In the genomic region with DNA sequence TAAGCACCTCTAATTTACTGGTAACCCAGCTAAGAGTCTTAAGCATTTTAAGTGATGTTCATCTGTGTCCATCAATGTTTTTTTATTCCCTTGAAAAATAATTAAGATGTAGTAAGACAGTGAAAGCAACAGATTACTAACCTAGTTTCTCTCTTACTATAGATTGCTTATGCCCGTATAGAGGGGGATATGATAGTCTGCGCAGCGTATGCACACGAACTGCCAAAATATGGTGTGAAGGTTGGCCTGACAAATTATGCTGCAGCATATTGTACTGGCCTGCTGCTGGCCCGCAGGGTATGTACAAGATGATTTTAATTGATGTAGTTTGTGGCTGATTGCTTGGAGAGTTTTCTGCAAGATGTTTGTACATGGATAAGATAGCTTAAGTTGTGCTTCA, we compare ENCODE assay signal across 10 cellular contexts. TPM values are rescaled to one million over a fixed set of nuclear protein-coding genes. Genes with fewer than 3 reads are reported as not detected.
DNase-seq lines count a peak whose midpoint lies in the region; ATAC-seq lines count a peak whose summit lies in the region.
"Had no signal": no experiment of that assay in that cellular context is flagged by ENCODE, and none has a peak within 500 bp of the region (broad histone marks: within the 10 kb centered on the region; RNA-seq: fewer than 3 reads in every experiment).

No MANE protein-coding gene starts in this region.

- peak overlapping the region in 9 of 10 experiments; percentile 87 to 99 (median 97); a peak in 15 of 20 replicates for H3K4me3 ChIP-seq in BLaER1 treated with 17β-estradiol and CSF1 and Interleukin-3, amounts not matched to agents 10 nM and 100 nM
- H3K4me3 ChIP-seq in HUES48 (ENCODE audit: low read depth, low read length) = peak overlapping the region; percentile 93; the same call in 1 of the 2 replicates
- H3K4me3 ChIP-seq in adipocyte (ENCODE audit: low read length) = peak overlapping the region; percentile 94
- H3K4me3 ChIP-seq in mucosa of stomach (ENCODE audit: low read length) = no peak overlapping the region

- no peaks in the 10 kb centered on the region for H3K9me3 ChIP-seq in BLaER1 treated with 17β-estradiol and CSF1 and Interleukin-3, amounts not matched to agents 10 nM and 100 nM (replicated peaks in 1 of 11)
- H3K9me3 ChIP-seq in HUES48 (ENCODE audit: control insufficient read depth, insufficient read depth, low read length) = no peaks in the 10 kb centered on the region
- no peaks in the 10 kb centered on the region for H3K9me3 ChIP-seq in adipocyte (ENCODE audit: control insufficient read depth, low read length)
- no peaks in the 10 kb centered on the region for H3K9me3 ChIP-seq in mucosa of stomach (ENCODE audit: control insufficient read depth, low read length)
- H3K9me3 ChIP-seq: prostate gland had no signal

- ATAC-seq in Right ventricle myocardium inferior = no peak

- peak overlapping the region; percentile 91 to 100 (median 99); a peak in 17 of 22 replicates for H3K9ac ChIP-seq in BLaER1 treated with 17β-estradiol and CSF1 and Interleukin-3, amounts not matched to agents 10 nM and 100 nM
- H3K9ac ChIP-seq in HUES48 (ENCODE audit: low read depth, low read length) (peak overlapping the region; percentile 1; the same call in 1 of the 2 replicates), adipocyte (ENCODE audit: low read length) (peak overlapping the region; percentile 99), mucosa of stomach (ENCODE audit: low read length) (peak overlapping the region; percentile 99)

- peaks cover 72 to 76% (median 74%) of the 10 kb centered on the region in 11 experiments for H4K20me1 ChIP-seq in BLaER1 treated with 17β-estradiol and CSF1 and Interleukin-3, amounts not matched to agents 10 nM and 100 nM

- peaks cover 62 to 72% (median 69%) of the 10 kb centered on the region in 11 experiments for H3K36me3 ChIP-seq in BLaER1 treated with 17β-estradiol and CSF1 and Interleukin-3, amounts not matched to agents 10 nM and 100 nM
- H3K36me3 ChIP-seq in HUES48 (ENCODE audit: control insufficient read depth, insufficient read depth, low read length) (peaks cover 67% of the 10 kb centered on the region), adipocyte (ENCODE audit: control insufficient read depth, insufficient read depth, low read length, severe bottlenecking) (peaks cover 65% of the 10 kb centered on the region), mucosa of stomach (ENCODE audit: control insufficient read depth, insufficient read depth, low read length) (peaks cover 6% of the 10 kb centered on the region)

- no peak overlapping the region for H3K27ac ChIP-seq in BLaER1 treated with 17β-estradiol and CSF1 and Interleukin-3, amounts not matched to agents 10 nM and 100 nM
- no peak overlapping the region for H3K27ac ChIP-seq in HUES48 (ENCODE audit: low read depth, low read length)
- H3K27ac ChIP-seq: brain microvascular endothelial cell had no signal

- no peaks in the 10 kb centered on the region for H3K27me3 ChIP-seq in BLaER1 treated with 17β-estradiol and CSF1 and Interleukin-3, amounts not matched to agents 10 nM and 100 nM
- H3K27me3 ChIP-seq in HUES48 (ENCODE audit: control insufficient read depth, insufficient read depth, low read length) = no peaks in the 10 kb centered on the region
- no peaks in the 10 kb centered on the region for H3K27me3 ChIP-seq in adipocyte (replicated peaks; ENCODE audit: control insufficient read depth, insufficient read depth, low read length)
- no peaks in the 10 kb centered on the region for H3K27me3 ChIP-seq in mucosa of stomach (ENCODE audit: control insufficient read depth, insufficient read depth, low read length)
- H3K27me3 ChIP-seq: brain microvascular endothelial cell had no signal

- peaks cover 31 to 65% (median 38%) of the 10 kb centered on the region in 10 experiments for H3K4me1 ChIP-seq in BLaER1 treated with 17β-estradiol and CSF1 and Interleukin-3, amounts not matched to agents 10 nM and 100 nM
- H3K4me1 ChIP-seq in HUES48 (ENCODE audit: control insufficient read depth, insufficient read depth, low read length) (peaks cover 8% of the 10 kb centered on the region), adipocyte (ENCODE audit: control insufficient read depth, insufficient read depth, low read length) (peaks cover 57% of the 10 kb centered on the region), mucosa of stomach (ENCODE audit: control insufficient read depth, insufficient read depth, low read length) (peaks cover 24% of the 10 kb centered on the region)

- intact Hi-C loops in Right ventricle myocardium inferior (cut with DNase I) = loop anchor here (5.0 kb wide), 1 partner anchor 87 kb away; no protein-coding TSS in a partner anchor

- H3K4me2 ChIP-seq in BLaER1 treated with 17β-estradiol and CSF1 and Interleukin-3, amounts not matched to agents 10 nM and 100 nM = peak overlapping the region; percentile 80 to 95 (median 90); a peak in 21 of 22 replicates

- DNase-seq in adipocyte (ENCODE audit: low read depth) (no peak), kidney glomerular epithelial cell (lab: John Stamatoyannopoulos, UW) (no peak), cerebellar cortex (ENCODE audit: low spot score) (no peak), NCI-H69 (lab: John Stamatoyannopoulos, UW) (no peak), Right ventricle myocardium inferior (ENCODE audit: missing footprints) (no peak)
- DNase-seq: brain microvascular endothelial cell had no signal

RNA-seq across cellular contexts. Expression of gene RPL5, which starts 2.8 kb away (rescaled TPM):
- 601 TPM for total RNA-seq in Right ventricle myocardium inferior

RNA-seq across cellular contexts. Expression of gene EVI5, which starts 49.7 kb away (rescaled TPM):
- 20.0 TPM for total RNA-seq in Right ventricle myocardium inferior

Comparison
In these comparisons a context has a peak if more than half of its experiments do, and no peak if none do; other contexts are left out.
1. H3K9ac ChIP-seq: peak in every context shown above with its lines; median percentile 99 in BLaER1 treated with 17β-estradiol and CSF1 and Interleukin-3, amounts not matched to agents 10 nM and 100 nM; 99 in adipocyte; 99 in mucosa of stomach; 1 in HUES48.